In the genomic region with DNA sequence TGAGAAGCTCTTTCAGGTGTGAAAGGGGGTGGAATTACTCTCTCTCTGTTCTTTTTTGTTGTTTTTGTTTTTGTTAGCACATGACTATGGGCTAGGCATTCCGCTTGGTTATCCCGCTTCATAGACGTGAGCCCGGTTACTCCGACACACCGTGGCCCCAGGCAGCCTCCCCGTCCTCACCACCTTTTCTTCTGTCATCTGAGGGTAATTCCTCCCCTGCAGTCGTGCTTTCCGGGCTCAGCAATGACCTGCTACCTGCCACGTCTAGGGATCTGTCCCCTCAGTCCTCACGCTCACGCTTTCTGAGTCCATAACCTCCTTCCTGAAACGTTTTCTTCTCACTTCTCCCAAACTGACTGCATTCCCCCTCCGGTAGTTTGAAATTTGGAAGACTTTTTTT, we compare ENCODE assay signal across 8 cellular contexts. TPM values are rescaled to one million over a fixed set of nuclear protein-coding genes. Genes with fewer than 3 reads are reported as not detected.
A peak's percentile ranks its signal among the peaks of the same experiment; 100 is the strongest.
DNase-seq lines count a peak whose midpoint lies in the region; ATAC-seq and TF ChIP-seq lines count a peak whose summit lies in the region.

No MANE protein-coding gene starts in this region.

- H3K27ac ChIP-seq in fibroblast of lung (ENCODE audit: insufficient read depth, low read length) (no peak overlapping the region), sigmoid colon (peak overlapping the region; percentile 89 to 97 (median 95))

- CTCF ChIA-PET in WTC11 (lab: Charles Lee): interaction anchor here (0.8 to 2.1 kb wide), 10 partner anchors 32 to 284 kb away, joined by 3 to 11 read pairs (median 6); a partner anchor contains a TSS

- TF ChIP-seq CTCF in GM13977 (IDR thresholded peaks at IDR 0.05; ENCODE audit: extremely low read depth, insufficient read depth, missing control alignments) (no peak), WTC11 (IDR thresholded peaks at IDR 0.05) (no peak), fibroblast of lung (conservative IDR thresholded peaks at IDR 0.05 in 1 of 2, IDR thresholded peaks at IDR 0.05 in 1 of 2; ENCODE audit: low read depth in 1 of 2, low read length in 2 of 2) (no peak), sigmoid colon (IDR thresholded peaks at IDR 0.05) (no peak)

- H3K4me1 ChIP-seq in fibroblast of lung (ENCODE audit: control insufficient read depth, extremely low read depth, insufficient read depth, low read length): peaks cover 2% of the 10 kb centered on the region
- H3K4me1 ChIP-seq in sigmoid colon: peaks cover 0 to 29% (median 25%) of the 10 kb centered on the region in 4 donors

- WGBS in sigmoid colon, 2 donors: 6 to 25% methylated on average over 14 of the region's 14 CpGs

- in situ Hi-C loops in GM13977 (cut with MboI; ENCODE audit: low pct_unique_long_range_greater_than_20kb, low sequenced_read_pairs, unreplicated experiment): no loop called here

- no peak for TF ChIP-seq POLR2A in sigmoid colon (IDR thresholded peaks at IDR 0.05)

- H3K27ac Mint-ChIP-seq in WTC11: peak overlapping the region; percentile 93

- H3K9ac ChIP-seq in fibroblast of lung (ENCODE audit: insufficient read depth, low read length): no peak overlapping the region

- no peaks in the 10 kb centered on the region for H3K9me3 Mint-ChIP-seq in WTC11

- H3K27me3 ChIP-seq in fibroblast of lung (ENCODE audit: control insufficient read depth, insufficient read depth, low read length) (peaks cover 7% of the 10 kb centered on the region), sigmoid colon (no peaks in the 10 kb centered on the region)

- H3K4me3 ChIP-seq in fibroblast of lung (replicated peaks in 1 of 4; ENCODE audit: control extremely low read depth in 1 of 4, insufficient read depth in 1 of 4, low read depth in 3 of 4, low read length in 4 of 4) (peak overlapping the region; percentile 48 to 68 (median 59)), sigmoid colon (peak overlapping the region; percentile 33 to 98 (median 85))

- intact Hi-C loops in sigmoid colon (cut with DNase I): loop anchor here (5.0 kb wide), 4 partner anchors 50 to 1560 kb away; a partner anchor contains a TSS

- POLR2A ChIA-PET in WTC11 (lab: Charles Lee): interaction anchor here (0.6 to 2.0 kb wide), 5 partner anchors 15 to 71 kb away, joined by 3 to 18 read pairs (median 3); a partner anchor contains a TSS

- H3K27me3 Mint-ChIP-seq in WTC11 (ENCODE audit: low read depth): peaks cover 31% of the 10 kb centered on the region

- H3K36me3 ChIP-seq in fibroblast of lung (ENCODE audit: control insufficient read depth, insufficient read depth, low read length) (no peaks in the 10 kb centered on the region), sigmoid colon (no peaks in the 10 kb centered on the region)

- H3K4me2 ChIP-seq in fibroblast of lung (ENCODE audit: extremely low read depth, insufficient read depth, low read length): peak overlapping the region; percentile 88

- ATAC-seq in WTC11: peak; percentile 5
- no peak for ATAC-seq in GM21723 (IDR thresholded peaks at IDR 0.05; ENCODE audit: unreplicated experiment)
- no peak for ATAC-seq in GM21717 (IDR thresholded peaks at IDR 0.05; ENCODE audit: unreplicated experiment)

- H3K4me3 Mint-ChIP-seq in WTC11: peak overlapping the region; percentile 77

- no peaks in the 10 kb centered on the region for H3K9me3 ChIP-seq in fibroblast of lung (ENCODE audit: control insufficient read depth, insufficient read depth, low read depth, low read length)
- no peaks in the 10 kb centered on the region for H3K9me3 ChIP-seq in sigmoid colon

- H3K36me3 Mint-ChIP-seq in WTC11: peaks cover 15% of the 10 kb centered on the region

- peaks cover 63% of the 10 kb centered on the region for H3K4me1 Mint-ChIP-seq in WTC11

- no peaks in the 10 kb centered on the region for H4K20me1 ChIP-seq in fibroblast of lung (ENCODE audit: control insufficient read depth, extremely low read depth, insufficient read depth, low read length)

- no peak for TF ChIP-seq EP300 in sigmoid colon (IDR thresholded peaks at IDR 0.05)

- peaks cover 30% of the 10 kb centered on the region for H3K79me2 ChIP-seq in fibroblast of lung (ENCODE audit: control insufficient read depth, insufficient read depth, low read length)

- DNase-seq in GM13977 (ENCODE audit: low spot score) (peak; percentile 31), WTC11 (ENCODE audit: low spot score) (peak; percentile 35), fibroblast of lung (ENCODE audit: low read depth in 2 of 2) (no peak), sigmoid colon (no peak), putamen (ENCODE audit: low spot score) (no peak), amniotic stem cell (lab: John Stamatoyannopoulos, UW) (no peak)

- H2AFZ ChIP-seq in fibroblast of lung (ENCODE audit: low read length): peak overlapping the region; percentile 72

TF ChIP-seq in WTC11, 78 proteins besides CTCF, POLR2A, EP300 and RAD21:
- TF ChIP-seq JAZF1 (CRISPR knock-in tag; IDR thresholded peaks at IDR 0.05) (no peak), CREM (CRISPR knock-in tag; IDR thresholded peaks at IDR 0.05) (no peak), TEAD4 (CRISPR knock-in tag; IDR thresholded peaks at IDR 0.05) (no peak), OVOL2 (CRISPR knock-in tag; IDR thresholded peaks at IDR 0.05; ENCODE audit: borderline replicate concordance) (no peak), ZNF263 (CRISPR knock-in tag; IDR thresholded peaks at IDR 0.05; ENCODE audit: low read depth) (no peak), TCF7 (CRISPR knock-in tag; IDR thresholded peaks at IDR 0.05; ENCODE audit: low read depth) (no peak)
- TF ChIP-seq, protein P1, sequence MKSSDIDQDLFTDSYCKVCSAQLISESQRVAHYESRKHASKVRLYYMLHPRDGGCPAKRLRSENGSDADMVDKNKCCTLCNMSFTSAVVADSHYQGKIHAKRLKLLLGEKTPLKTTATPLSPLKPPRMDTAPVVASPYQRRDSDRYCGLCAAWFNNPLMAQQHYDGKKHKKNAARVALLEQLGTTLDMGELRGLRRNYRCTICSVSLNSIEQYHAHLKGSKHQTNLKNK (CRISPR knock-in tag; IDR thresholded peaks at IDR 0.05): no peak
- TF ChIP-seq, protein P2, sequence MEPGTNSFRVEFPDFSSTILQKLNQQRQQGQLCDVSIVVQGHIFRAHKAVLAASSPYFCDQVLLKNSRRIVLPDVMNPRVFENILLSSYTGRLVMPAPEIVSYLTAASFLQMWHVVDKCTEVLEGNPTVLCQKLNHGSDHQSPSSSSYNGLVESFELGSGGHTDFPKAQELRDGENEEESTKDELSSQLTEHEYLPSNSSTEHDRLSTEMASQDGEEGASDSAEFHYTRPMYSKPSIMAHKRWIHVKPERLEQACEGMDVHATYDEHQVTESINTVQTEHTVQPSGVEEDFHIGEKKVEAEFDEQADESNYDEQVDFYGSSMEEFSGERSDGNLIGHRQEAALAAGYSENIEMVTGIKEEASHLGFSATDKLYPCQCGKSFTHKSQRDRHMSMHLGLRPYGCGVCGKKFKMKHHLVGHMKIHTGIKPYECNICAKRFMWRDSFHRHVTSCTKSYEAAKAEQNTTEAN (CRISPR knock-in tag; IDR thresholded peaks at IDR 0.05): no peak
- TF ChIP-seq, protein P3, sequence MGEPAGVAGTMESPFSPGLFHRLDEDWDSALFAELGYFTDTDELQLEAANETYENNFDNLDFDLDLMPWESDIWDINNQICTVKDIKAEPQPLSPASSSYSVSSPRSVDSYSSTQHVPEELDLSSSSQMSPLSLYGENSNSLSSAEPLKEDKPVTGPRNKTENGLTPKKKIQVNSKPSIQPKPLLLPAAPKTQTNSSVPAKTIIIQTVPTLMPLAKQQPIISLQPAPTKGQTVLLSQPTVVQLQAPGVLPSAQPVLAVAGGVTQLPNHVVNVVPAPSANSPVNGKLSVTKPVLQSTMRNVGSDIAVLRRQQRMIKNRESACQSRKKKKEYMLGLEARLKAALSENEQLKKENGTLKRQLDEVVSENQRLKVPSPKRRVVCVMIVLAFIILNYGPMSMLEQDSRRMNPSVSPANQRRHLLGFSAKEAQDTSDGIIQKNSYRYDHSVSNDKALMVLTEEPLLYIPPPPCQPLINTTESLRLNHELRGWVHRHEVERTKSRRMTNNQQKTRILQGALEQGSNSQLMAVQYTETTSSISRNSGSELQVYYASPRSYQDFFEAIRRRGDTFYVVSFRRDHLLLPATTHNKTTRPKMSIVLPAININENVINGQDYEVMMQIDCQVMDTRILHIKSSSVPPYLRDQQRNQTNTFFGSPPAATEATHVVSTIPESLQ (CRISPR knock-in tag; IDR thresholded peaks at IDR 0.05): no peak
TF ChIP-seq in WTC11: peak in this region for 0.

RNA-seq across cellular contexts. Expression of a gene that starts 0.7 kb away (rescaled TPM):
- 73.9 to 76.4 TPM (median 75.1 TPM) in 3 replicates for total RNA-seq in WTC11 (2021)
- 25.2 and 33.0 TPM in 2 replicates for total RNA-seq in fibroblast of lung
- 29.3 and 30.5 TPM in 2 replicates for polyA plus RNA-seq in fibroblast of lung
- 9.7 and 12.6 TPM in 2 replicates for polyA plus RNA-seq in fibroblast of lung (2012)
- 9.3 and 20.4 TPM in 2 replicates for polyA minus RNA-seq in fibroblast of lung (ENCODE audit: low replicate concordance)
- 10 to 100 TPM; 23.7 to 32.8 (median 26.3) TPM for total RNA-seq in sigmoid colon
- 1 to 10 TPM; 4.8 to 7.3 (median 5.8) TPM for polyA plus RNA-seq in sigmoid colon

Comparison
In these comparisons a context has a peak if more than half of its experiments do, and no peak if none do; other contexts are left out.
1. DNase-seq: peak in GM13977 (single experiment) and WTC11 (single experiment); none in fibroblast of lung (0 of 2), sigmoid colon (single experiment), putamen (single experiment) and amniotic stem cell (single experiment).